Comparison of ENCODE assay signal across 18 cellular contexts in genomic region chr5:172746725-172747124, GRCh38.
"Had no signal": no experiment of that assay in that cellular context is flagged by ENCODE, and none has a peak within 500 bp of the region (broad histone marks: within the 10 kb centered on the region; RNA-seq: fewer than 3 reads in every experiment).

No MANE protein-coding gene starts in this region.

- H3K4me3 ChIP-seq: breast epithelium, mucosa of descending colon, psoas muscle, upper lobe of left lung had no signal

- ATAC-seq: activated CD8-positive, alpha-beta T cell treated with anti-CD3 and anti-CD28 coated beads for 36 hours; esophagus mucosa; left lobe of liver; mucosa of descending colon; naive thymus-derived CD8-positive, alpha-beta T cell; psoas muscle had no signal

- H3K27ac ChIP-seq: breast epithelium had no signal

- H3K36me3 ChIP-seq: breast epithelium, upper lobe of left lung had no signal

- DNase-seq: activated B cell treated with CpG ODN at 0.5 μM for 24 hours; activated CD4-positive, alpha-beta T cell treated with anti-CD3 and anti-CD28 coated beads for 48 hours; activated CD8-positive, alpha-beta T cell treated with anti-CD3 and anti-CD28 coated beads for 36 hours; activated naive CD4-positive, alpha-beta T cell treated with anti-CD3 and anti-CD28 coated beads for 36 hours; activated T-cell treated with anti-CD3 and anti-CD28 coated beads, Interleukin-2, amount 50 U/mL, for 1 hour; anterior cingulate cortex; effector CD8-positive, alpha-beta T cell; mucosa of descending colon; naive thymus-derived CD8-positive, alpha-beta T cell; psoas muscle; stimulated activated CD4-positive, alpha-beta T cell treated with anti-CD3 and anti-CD28 coated beads, Interleukin-2, amount 100 ng/mL, for 24 hours; stimulated activated naive CD4-positive, alpha-beta T cell treated with Interleukin-2 at 50 U/mL for 16 hours; T-helper 1 cell; T-helper 9 cell; upper lobe of left lung had no signal

- H3K27me3 ChIP-seq: breast epithelium, upper lobe of left lung had no signal

- H3K9me3 ChIP-seq: breast epithelium, mucosa of descending colon, psoas muscle, upper lobe of left lung had no signal
